9 cellular contexts compared by ENCODE assay signal in the genomic region with DNA sequence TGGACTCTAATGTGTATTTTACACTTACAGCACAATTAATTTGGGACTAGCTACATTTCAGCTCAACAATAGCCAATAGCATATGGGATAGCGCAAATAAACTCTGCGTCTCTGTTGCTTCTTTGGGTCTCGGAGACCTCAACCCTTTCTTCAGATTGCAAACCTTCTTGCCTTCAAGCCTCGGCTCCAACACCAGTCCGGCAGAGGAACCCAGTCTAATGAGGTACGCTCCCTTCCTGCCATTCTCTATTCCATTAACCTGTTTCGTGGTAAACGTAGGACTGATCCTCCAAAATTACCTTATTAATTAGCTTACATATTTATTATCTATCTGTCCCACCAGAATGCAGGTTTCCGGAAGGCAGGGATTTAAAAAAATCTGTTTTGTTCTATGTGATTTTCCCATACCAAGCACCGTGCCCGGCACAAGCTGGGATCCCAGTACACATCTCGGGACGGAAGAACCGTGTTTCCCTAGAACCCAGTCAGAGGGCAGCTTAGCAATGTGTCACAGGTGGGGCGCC. TPM values are rescaled to one million over a fixed set of nuclear protein-coding genes. Genes with fewer than 3 reads are reported as not detected.
DNase-seq lines count a peak whose midpoint lies in the region; ATAC-seq and TF ChIP-seq lines count a peak whose summit lies in the region.
"Had no signal": no experiment of that assay in that cellular context is flagged by ENCODE, and none has a peak within 500 bp of the region (broad histone marks: within the 10 kb centered on the region; RNA-seq: fewer than 3 reads in every experiment).

No MANE protein-coding gene starts in this region.

- peaks cover 67% of the 10 kb centered on the region for H3K27me3 Mint-ChIP-seq in T-helper 1 cell treated with Interleukin-12 subunit alpha and Interleukin-12 subunit beta and Interleukin-4 antibody, amounts not matched to agents 30 μg/mL and 1 μg/mL, for 36 hours (ENCODE audit: low read depth)

- peaks cover 3% of the 10 kb centered on the region for H3K4me1 Mint-ChIP-seq in T-helper 1 cell treated with Interleukin-12 subunit alpha and Interleukin-12 subunit beta and Interleukin-4 antibody, amounts not matched to agents 30 μg/mL and 1 μg/mL, for 36 hours (ENCODE audit: low read depth)

- H3K36me3 Mint-ChIP-seq in T-helper 1 cell treated with Interleukin-12 subunit alpha and Interleukin-12 subunit beta and Interleukin-4 antibody, amounts not matched to agents 30 μg/mL and 1 μg/mL, for 36 hours (ENCODE audit: low read depth), result no peaks in the 10 kb centered on the region
- H3K36me3 Mint-ChIP-seq: activated naive CD4-positive, alpha-beta T cell treated with anti-CD3 and anti-CD28 coated beads, Interleukin-2, amount 50 U/mL, for 72 hours had no signal

- TF ChIP-seq CTCF in kidney epithelial cell (IDR thresholded peaks at IDR 0.05; ENCODE audit: insufficient read depth, low read length, poor library complexity, severe bottlenecking) (no peak), PC-3 (conservative IDR thresholded peaks at IDR 0.05; ENCODE audit: low read depth, low read length) (no peak)

- H3K27me3 ChIP-seq in kidney epithelial cell (ENCODE audit: control insufficient read depth, insufficient read depth, low read length), result no peaks in the 10 kb centered on the region
- peaks cover 0 to 2% of the 10 kb centered on the region in 2 donors for H3K27me3 ChIP-seq in stomach smooth muscle (ENCODE audit: control insufficient read depth in 1 of 2, insufficient read depth in 2 of 2, low read length in 2 of 2)
- peaks cover 34% of the 10 kb centered on the region for H3K27me3 ChIP-seq in PC-3 (ENCODE audit: low read length)

- H4K20me1 ChIP-seq in PC-3 (ENCODE audit: low read length), result no peaks in the 10 kb centered on the region

- H3K9me3 ChIP-seq in stomach smooth muscle (ENCODE audit: control insufficient read depth in 2 of 2, low read length in 2 of 2), result no peaks in the 10 kb centered on the region
- no peaks in the 10 kb centered on the region for H3K9me3 ChIP-seq in PC-3 (ENCODE audit: low read length)

- no peaks in the 10 kb centered on the region for H3K36me3 ChIP-seq in kidney epithelial cell (ENCODE audit: control insufficient read depth, insufficient read depth, low read length)
- H3K36me3 ChIP-seq in stomach smooth muscle (ENCODE audit: control insufficient read depth in 2 of 2, insufficient read depth in 2 of 2, low read length in 2 of 2), result no peaks in the 10 kb centered on the region
- no peaks in the 10 kb centered on the region for H3K36me3 ChIP-seq in PC-3 (ENCODE audit: low read depth, low read length)

- H3K9me3 Mint-ChIP-seq in T-helper 1 cell treated with Interleukin-12 subunit alpha and Interleukin-12 subunit beta and Interleukin-4 antibody, amounts not matched to agents 30 μg/mL and 1 μg/mL, for 36 hours, result no peaks in the 10 kb centered on the region
- H3K9me3 Mint-ChIP-seq: activated naive CD4-positive, alpha-beta T cell treated with anti-CD3 and anti-CD28 coated beads, Interleukin-2, amount 50 U/mL, for 72 hours had no signal

- H3K27ac ChIP-seq in angular gyrus (ENCODE audit: low read depth, low read length), result peak overlapping the region; percentile 8
- peak overlapping the region; percentile 84 for H3K27ac ChIP-seq in stomach smooth muscle (ENCODE audit: low read length)
- H3K27ac ChIP-seq in PC-3 (ENCODE audit: low read length), result no peak overlapping the region

- DNase-seq in T-helper 1 cell (no peak), kidney epithelial cell (ENCODE audit: low read depth) (no peak), ecto neural progenitor cell (ENCODE audit: low spot score) (no peak), PC-3 (no peak), HEK293T (ENCODE audit: extremely low spot score) (no peak)

- POLR2A ChIA-PET in PC-3 (lab: Charles Lee; ENCODE audit: unreplicated experiment) (no interaction called here), HEK293T (lab: Yijun Ruan, JAX) (interaction anchor here (0.5 to 0.9 kb wide), 2 partner anchors 16 to 74 kb away, joined by 3 to 4 read pairs; no protein-coding TSS in a partner anchor)

- H3K4me3 ChIP-seq in kidney epithelial cell (ENCODE audit: low read depth, low read length) (peak overlapping the region; percentile 92), stomach smooth muscle (ENCODE audit: low read length in 2 of 2) (peak overlapping the region; percentile 87 to 96), PC-3 (ENCODE audit: low read length) (no peak overlapping the region)

- H3F3A ChIP-seq in PC-3 (ENCODE audit: low read length, unreplicated experiment), result no peaks in the 10 kb centered on the region

- peaks cover 5% of the 10 kb centered on the region for H3K4me1 ChIP-seq in stomach smooth muscle (ENCODE audit: control insufficient read depth, insufficient read depth, low read length)
- no peaks in the 10 kb centered on the region for H3K4me1 ChIP-seq in PC-3 (ENCODE audit: insufficient read depth, low read length)

- BruUV-seq in PC-3 (replicated peaks; lab: Mats Ljungman, UMichigan), result no TSS peak

- no peaks in the 10 kb centered on the region for H3K9me2 ChIP-seq in PC-3 (replicated peaks; ENCODE audit: low read length)

- no peak for ATAC-seq in PC-3

- H3K79me2 ChIP-seq in PC-3 (ENCODE audit: low read length), result no peaks in the 10 kb centered on the region

- H3K4me2 ChIP-seq in PC-3 (ENCODE audit: low read length), result no peak overlapping the region

- intact Hi-C loops in PC-3 (cut with micrococcal nuclease), result no loop called here

- peak overlapping the region; percentile 28 for H3K4me3 Mint-ChIP-seq in T-helper 1 cell treated with Interleukin-12 subunit alpha and Interleukin-12 subunit beta and Interleukin-4 antibody, amounts not matched to agents 30 μg/mL and 1 μg/mL, for 36 hours

- CTCF ChIA-PET in PC-3 (lab: Charles Lee) (no interaction called here), HEK293T (lab: Yijun Ruan, JAX) (no interaction called here)

- H3K27ac Mint-ChIP-seq in T-helper 1 cell treated with Interleukin-12 subunit alpha and Interleukin-12 subunit beta and Interleukin-4 antibody, amounts not matched to agents 30 μg/mL and 1 μg/mL, for 36 hours, result no peak overlapping the region
- H3K27ac Mint-ChIP-seq: activated naive CD4-positive, alpha-beta T cell treated with anti-CD3 and anti-CD28 coated beads, Interleukin-2, amount 50 U/mL, for 72 hours had no signal

- H2AFZ ChIP-seq in PC-3 (ENCODE audit: low read length), result no peak overlapping the region

- H3K9ac ChIP-seq in stomach smooth muscle (ENCODE audit: low read length in 2 of 2) (peak overlapping the region; percentile 55 to 79), PC-3 (ENCODE audit: low read length) (no peak overlapping the region)

TF ChIP-seq in HEK293T, 16 proteins besides CTCF, POLR2A, EP300 and RAD21:
- TF ChIP-seq SUZ12 (IDR thresholded peaks at IDR 0.05), result no peak
- no peak for TF ChIP-seq HDGF (IDR thresholded peaks at IDR 0.05; ENCODE audit: borderline replicate concordance)
- no peak for TF ChIP-seq LEF1 (IDR thresholded peaks at IDR 0.05; ENCODE audit: borderline replicate concordance)
- no peak for TF ChIP-seq NFRKB (IDR thresholded peaks at IDR 0.05)
- no peak for TF ChIP-seq ARNT (IDR thresholded peaks at IDR 0.05)
- no peak for TF ChIP-seq TARDBP (IDR thresholded peaks at IDR 0.05)
- no peak for TF ChIP-seq BHLHE40 (IDR thresholded peaks at IDR 0.05; ENCODE audit: borderline replicate concordance)
- TF ChIP-seq FOXA1 (IDR thresholded peaks at IDR 0.05), result no peak
- no peak for TF ChIP-seq CTBP1 (IDR thresholded peaks at IDR 0.05; ENCODE audit: borderline replicate concordance)
- no peak for TF ChIP-seq L3MBTL2 (conservative IDR thresholded peaks at IDR 0.05)
- no peak for TF ChIP-seq ZNF384 (IDR thresholded peaks at IDR 0.05)
- no peak for TF ChIP-seq PKNOX1 (IDR thresholded peaks at IDR 0.05)
- no peak for TF ChIP-seq FOXM1 (IDR thresholded peaks at IDR 0.05; ENCODE audit: borderline replicate concordance)
- TF ChIP-seq SP1 (IDR thresholded peaks at IDR 0.05), result no peak
- TF ChIP-seq ELF4 (IDR thresholded peaks at IDR 0.05), result no peak
- no peak for TF ChIP-seq FOXK2 (IDR thresholded peaks at IDR 0.05)

RNA-seq across cellular contexts. Expression of gene DAPK1, which starts 0.5 kb away (rescaled TPM):
- total RNA-seq in kidney epithelial cell (23.5 and 25.2 TPM in 2 replicates), PC-3 (2014; rRNA removed) (not detected in 2 replicates)

Comparison
In these comparisons a context has a peak if more than half of its experiments do, and no peak if none do; other contexts are left out.
1. RNA of gene DAPK1, which starts 0.5 kb away (total RNA-seq): 23.5 to 25.2 TPM in kidney epithelial cell; not detected in PC-3; every median in the first group is over 10 times any median in the second.